Comparison of ENCODE assay signal across 8 cellular contexts in genomic region chr9:127734747-127735529, GRCh38. TPM values are rescaled to one million over a fixed set of nuclear protein-coding genes. Genes with fewer than 3 reads are reported as not detected.
DNase-seq lines count a peak whose midpoint lies in the region; ATAC-seq and TF ChIP-seq lines count a peak whose summit lies in the region.

Gene TOR2A (minus strand): TSS chr9:127735294. CDS start chr9:127735270, 24 bp downstream.

- peaks cover 11% of the 10 kb centered on the region for H3K4me1 Mint-ChIP-seq in WTC11

- peak; percentile 94 for TF ChIP-seq CTCF in AG09319 (IDR thresholded peaks at IDR 0.05; ENCODE audit: low read depth, low read length)
- TF ChIP-seq CTCF in WTC11 (IDR thresholded peaks at IDR 0.05): peak; percentile 63
- peak; percentile 94 for TF ChIP-seq CTCF in cardiac fibroblast (IDR thresholded peaks at IDR 0.05; ENCODE audit: low read depth, low read length)

- POLR2A ChIA-PET in WTC11 (lab: Charles Lee): interaction anchor here (0.6 to 1.5 kb wide), 7 partner anchors 29 to 1780 kb away, joined by 3 to 9 read pairs (median 4); partner anchors contain the start of genes CFAP157 and SLC2A8

- no peak within 1 kb of the TSS for H3K27ac Mint-ChIP-seq in WTC11

- no peaks in the 10 kb centered on the region for H3K36me3 Mint-ChIP-seq in WTC11

- CTCF ChIA-PET in WTC11 (lab: Charles Lee): interaction anchor here (0.6 to 4.5 kb wide), 130 partner anchors 8 to 888 kb away, joined by 3 to 80 read pairs (median 6); partner anchors contain the start of genes AK1, CDK9, CFAP157 and ENG

- H3K4me3 Mint-ChIP-seq in WTC11: peak within 1 kb of the TSS; percentile 72

- no peaks in the 10 kb centered on the region for H3K9me3 Mint-ChIP-seq in WTC11

- ATAC-seq in HG03196 (IDR thresholded peaks at IDR 0.05; ENCODE audit: unreplicated experiment) (peak; percentile 84), WTC11 (peak; percentile 90)

- peak; percentile 92 for DNase-seq in AG09319 (ENCODE audit: extremely low read depth, low read depth)
- peak; percentile 89 for DNase-seq in NCI-H226
- peak; percentile 99 for DNase-seq in WTC11 (ENCODE audit: low spot score)
- DNase-seq in cardiac fibroblast (ENCODE audit: low read depth in 2 of 2): peak; percentile 98
- peak; percentile 95 for DNase-seq in inferior parietal cortex (ENCODE audit: extremely low spot score)
- DNase-seq in stimulated activated CD4-positive, alpha-beta T cell treated with anti-CD3 and anti-CD28 coated beads, Interleukin-12 subunit alpha, Interleukin-12 subunit beta, amount 100 ng/mL, for 24 hours (ENCODE audit: low read depth in 2 of 2): peak; percentile 93 to 98

- in situ Hi-C loops in GM18951 (cut with MboI; ENCODE audit: low sequenced_read_pairs, unreplicated experiment): loop anchor here (10.0 kb wide), 1 partner anchor 180 kb away; the partner anchor contains the start of gene ST6GALNAC4

- peaks cover 7% of the 10 kb centered on the region for H3K27me3 Mint-ChIP-seq in WTC11 (ENCODE audit: low read depth)

- peak within 1 kb of the TSS; percentile 54 to 67 for H3K4me3 ChIP-seq in cardiac fibroblast (replicated peaks in 1 of 2; ENCODE audit: low read depth in 2 of 2, low read length in 2 of 2)

- peak; percentile 83 for TF ChIP-seq POLR2A in GM18951 (IDR thresholded peaks at IDR 0.05; ENCODE audit: extremely low read depth, insufficient read depth, insufficient read length)

TF ChIP-seq in WTC11, 78 proteins besides CTCF, POLR2A, EP300 and RAD21 (continues in another document):
- TF ChIP-seq ZNF532 (CRISPR knock-in tag; IDR thresholded peaks at IDR 0.05; ENCODE audit: borderline replicate concordance): no peak
- TF ChIP-seq PRRX2 (CRISPR knock-in tag; IDR thresholded peaks at IDR 0.05): no peak
- TF ChIP-seq ZNF219 (CRISPR knock-in tag; IDR thresholded peaks at IDR 0.05; ENCODE audit: borderline replicate concordance): 0 out of 2 replicates have a peak, but pooled peaks have one; percentile 36
- peak; percentile 66; the same call in 1 of the 2 replicates for TF ChIP-seq CREM (CRISPR knock-in tag; IDR thresholded peaks at IDR 0.05)
- peak; percentile 38; the same call in 1 of the 2 replicates for TF ChIP-seq CBFB (CRISPR knock-in tag; IDR thresholded peaks at IDR 0.05; ENCODE audit: low read depth)
- TF ChIP-seq ETV6 (CRISPR knock-in tag; IDR thresholded peaks at IDR 0.05): peak; percentile 65
- TF ChIP-seq ZNF263 (CRISPR knock-in tag; IDR thresholded peaks at IDR 0.05; ENCODE audit: low read depth): no peak
- no peak for TF ChIP-seq ERG (CRISPR knock-in tag; IDR thresholded peaks at IDR 0.05)
- peak; percentile 100 for TF ChIP-seq SP1 (CRISPR knock-in tag; conservative IDR thresholded peaks at IDR 0.05)
- TF ChIP-seq NR3C1 (CRISPR knock-in tag; conservative IDR thresholded peaks at IDR 0.05; ENCODE audit: low read depth): no peak
- no peak for TF ChIP-seq GRHL2 (CRISPR knock-in tag; IDR thresholded peaks at IDR 0.05; ENCODE audit: insufficient replicate concordance, severe bottlenecking)
- no peak for TF ChIP-seq IRF2 (CRISPR knock-in tag; IDR thresholded peaks at IDR 0.05; ENCODE audit: borderline replicate concordance, low read depth)
- TF ChIP-seq ZBTB43 (CRISPR knock-in tag; IDR thresholded peaks at IDR 0.05): no peak
- TF ChIP-seq RORB (CRISPR knock-in tag; IDR thresholded peaks at IDR 0.05): no peak
- peak; percentile 84 for TF ChIP-seq HMGXB4 (CRISPR knock-in tag; IDR thresholded peaks at IDR 0.05)
- peak; percentile 74 for TF ChIP-seq GABPB1 (CRISPR knock-in tag; IDR thresholded peaks at IDR 0.05)
- no peak for TF ChIP-seq ATF2 (CRISPR knock-in tag; IDR thresholded peaks at IDR 0.05; ENCODE audit: borderline replicate concordance, low read depth)
- TF ChIP-seq ELF4 (CRISPR knock-in tag; IDR thresholded peaks at IDR 0.05; ENCODE audit: low read depth): no peak
- TF ChIP-seq SMAD4 (CRISPR knock-in tag; IDR thresholded peaks at IDR 0.05): no peak
- TF ChIP-seq KAT7 (CRISPR knock-in tag; IDR thresholded peaks at IDR 0.05; ENCODE audit: borderline replicate concordance): no peak
- TF ChIP-seq SOX15 (CRISPR knock-in tag; IDR thresholded peaks at IDR 0.05): no peak

RNA-seq across cellular contexts. Expression of gene TOR2A, which starts in this region (rescaled TPM):
- 14.4 to 19.4 TPM (median 16.6 TPM) in 3 replicates for total RNA-seq in WTC11 (2021)

Comparison
In these comparisons a context has a peak if more than half of its experiments do, and no peak if none do; other contexts are left out.
1. Peak in every context shown above with its lines: DNase-seq, ATAC-seq and H3K4me3 ChIP-seq.